In genomic region chr6:100880901-100881706, GRCh38 we compare ENCODE assay signal across 1 cellular context.
TF ChIP-seq lines count a peak whose summit lies in the region.

TSS of gene ASCC3 (minus strand) at chr6:100881329. CDS start at chr6:100867997, 13,332 bp downstream.

TF ChIP-seq in GM12878, 131 proteins besides CTCF, POLR2A, EP300 and RAD21 (continued from another document and continues in another):
- TF ChIP-seq USF2 (IDR thresholded peaks at IDR 0.05; ENCODE audit: borderline replicate concordance, low read depth, low read length) (no peak), ATF3 (IDR thresholded peaks at IDR 0.05; ENCODE audit: borderline replicate concordance, extremely low read depth, low read depth, low read length) (no peak), E4F1 (IDR thresholded peaks at IDR 0.05; ENCODE audit: borderline replicate concordance, partially characterized antibody) (no peak), HDAC6 (IDR thresholded peaks at IDR 0.05; ENCODE audit: unreplicated experiment) (peak; percentile 49), RBBP5 (conservative IDR thresholded peaks at IDR 0.05) (peak; percentile 99), RFX5 (IDR thresholded peaks at IDR 0.05; ENCODE audit: low read depth, low read length) (no peak), MEF2A (IDR thresholded peaks at IDR 0.05; ENCODE audit: insufficient read depth, low read depth, low read length) (no peak), MYC (IDR thresholded peaks at IDR 0.05; ENCODE audit: insufficient read depth, insufficient read length, insufficient replicate concordance, low read length, severe bottlenecking) (peak; percentile 77), NFXL1 (IDR thresholded peaks at IDR 0.05; ENCODE audit: borderline replicate concordance) (no peak), CBFB (IDR thresholded peaks at IDR 0.05; ENCODE audit: low read depth) (peak; percentile 55; the same call in 1 of the 2 replicates), RB1 (IDR thresholded peaks at IDR 0.05; ENCODE audit: borderline replicate concordance) (peak; percentile 92; the same call in 1 of the 2 replicates), SPI1 (IDR thresholded peaks at IDR 0.05; ENCODE audit: borderline replicate concordance, insufficient read depth, low read depth, low read length) (no peak), MTA2 (IDR thresholded peaks at IDR 0.05; ENCODE audit: low read depth) (peak; percentile 13; the same call in 1 of the 2 replicates), NRF1 (conservative IDR thresholded peaks at IDR 0.05; ENCODE audit: low read depth, low read length) (peak; percentile 42), TBL1XR1 (IDR thresholded peaks at IDR 0.05; ENCODE audit: low read depth, low read length) (peak; percentile 9; the same call in 1 of the 2 replicates), GABPA (IDR thresholded peaks at IDR 0.05; ENCODE audit: low read depth) (no peak), PAX8 (IDR thresholded peaks at IDR 0.05) (no peak), SREBF2 (IDR thresholded peaks at IDR 0.05; ENCODE audit: low read length) (no peak), PAX5 (IDR thresholded peaks at IDR 0.05; ENCODE audit: borderline replicate concordance, low read depth, low read length) (0 out of 2 replicates have a peak, but pooled peaks have one; percentile 8), MXI1 (IDR thresholded peaks at IDR 0.05; ENCODE audit: low read depth, low read length) (no peak; the same call in none of the 2 replicates), SKIL (IDR thresholded peaks at IDR 0.05; ENCODE audit: low read depth, poor library complexity, severe bottlenecking) (peak; percentile 10), SMAD1 (IDR thresholded peaks at IDR 0.05; ENCODE audit: low read depth, partially characterized antibody) (no peak), CREM (IDR thresholded peaks at IDR 0.05; ENCODE audit: low read depth) (peak; percentile 87), RUNX3 (IDR thresholded peaks at IDR 0.05; ENCODE audit: low read length) (0 out of 2 replicates have a peak, but pooled peaks have one; percentile 4), TCF7 (IDR thresholded peaks at IDR 0.05; ENCODE audit: borderline replicate concordance) (no peak), ZBTB4 (CRISPR knock-in tag; IDR thresholded peaks at IDR 0.05) (no peak), ZNF24 (IDR thresholded peaks at IDR 0.05) (no peak), BCL11A (IDR thresholded peaks at IDR 0.05; ENCODE audit: low read depth, low read length) (no peak), NKRF (conservative IDR thresholded peaks at IDR 0.05) (peak; percentile 91), SIX5 (IDR thresholded peaks at IDR 0.05; ENCODE audit: low read depth, low read length, severe bottlenecking) (peak; percentile 19), ZSCAN29 (IDR thresholded peaks at IDR 0.05) (no peak), TCF12 (IDR thresholded peaks at IDR 0.05; ENCODE audit: low read depth, low read length) (no peak), SMARCA5 (IDR thresholded peaks at IDR 0.05) (0 out of 2 replicates have a peak, but pooled peaks have one; percentile 38), TCF3 (IDR thresholded peaks at IDR 0.05; ENCODE audit: borderline replicate concordance, insufficient read depth, low read depth, low read length) (0 out of 2 replicates have a peak, but pooled peaks have one; percentile 49), ZNF622 (IDR thresholded peaks at IDR 0.05) (no peak), FOS (IDR thresholded peaks at IDR 0.05; ENCODE audit: borderline replicate concordance, extremely low read depth, insufficient read length) (no peak), KLF5 (IDR thresholded peaks at IDR 0.05; ENCODE audit: partially characterized antibody) (peak; percentile 87), DPF2 (IDR thresholded peaks at IDR 0.05) (peak; percentile 67)
- TF ChIP-seq, protein P1, sequence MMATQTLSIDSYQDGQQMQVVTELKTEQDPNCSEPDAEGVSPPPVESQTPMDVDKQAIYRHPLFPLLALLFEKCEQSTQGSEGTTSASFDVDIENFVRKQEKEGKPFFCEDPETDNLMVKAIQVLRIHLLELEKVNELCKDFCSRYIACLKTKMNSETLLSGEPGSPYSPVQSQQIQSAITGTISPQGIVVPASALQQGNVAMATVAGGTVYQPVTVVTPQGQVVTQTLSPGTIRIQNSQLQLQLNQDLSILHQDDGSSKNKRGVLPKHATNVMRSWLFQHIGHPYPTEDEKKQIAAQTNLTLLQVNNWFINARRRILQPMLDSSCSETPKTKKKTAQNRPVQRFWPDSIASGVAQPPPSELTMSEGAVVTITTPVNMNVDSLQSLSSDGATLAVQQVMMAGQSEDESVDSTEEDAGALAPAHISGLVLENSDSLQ (IDR thresholded peaks at IDR 0.05), result peak; percentile 77
- TF ChIP-seq, protein P2, sequence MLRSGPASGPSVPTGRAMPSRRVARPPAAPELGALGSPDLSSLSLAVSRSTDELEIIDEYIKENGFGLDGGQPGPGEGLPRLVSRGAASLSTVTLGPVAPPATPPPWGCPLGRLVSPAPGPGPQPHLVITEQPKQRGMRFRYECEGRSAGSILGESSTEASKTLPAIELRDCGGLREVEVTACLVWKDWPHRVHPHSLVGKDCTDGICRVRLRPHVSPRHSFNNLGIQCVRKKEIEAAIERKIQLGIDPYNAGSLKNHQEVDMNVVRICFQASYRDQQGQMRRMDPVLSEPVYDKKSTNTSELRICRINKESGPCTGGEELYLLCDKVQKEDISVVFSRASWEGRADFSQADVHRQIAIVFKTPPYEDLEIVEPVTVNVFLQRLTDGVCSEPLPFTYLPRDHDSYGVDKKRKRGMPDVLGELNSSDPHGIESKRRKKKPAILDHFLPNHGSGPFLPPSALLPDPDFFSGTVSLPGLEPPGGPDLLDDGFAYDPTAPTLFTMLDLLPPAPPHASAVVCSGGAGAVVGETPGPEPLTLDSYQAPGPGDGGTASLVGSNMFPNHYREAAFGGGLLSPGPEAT (IDR thresholded peaks at IDR 0.05; ENCODE audit: low read depth), result peak; percentile 69; the same call in 1 of the 2 replicates
- TF ChIP-seq, protein P3, sequence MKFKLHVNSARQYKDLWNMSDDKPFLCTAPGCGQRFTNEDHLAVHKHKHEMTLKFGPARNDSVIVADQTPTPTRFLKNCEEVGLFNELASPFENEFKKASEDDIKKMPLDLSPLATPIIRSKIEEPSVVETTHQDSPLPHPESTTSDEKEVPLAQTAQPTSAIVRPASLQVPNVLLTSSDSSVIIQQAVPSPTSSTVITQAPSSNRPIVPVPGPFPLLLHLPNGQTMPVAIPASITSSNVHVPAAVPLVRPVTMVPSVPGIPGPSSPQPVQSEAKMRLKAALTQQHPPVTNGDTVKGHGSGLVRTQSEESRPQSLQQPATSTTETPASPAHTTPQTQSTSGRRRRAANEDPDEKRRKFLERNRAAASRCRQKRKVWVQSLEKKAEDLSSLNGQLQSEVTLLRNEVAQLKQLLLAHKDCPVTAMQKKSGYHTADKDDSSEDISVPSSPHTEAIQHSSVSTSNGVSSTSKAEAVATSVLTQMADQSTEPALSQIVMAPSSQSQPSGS (IDR thresholded peaks at IDR 0.05; ENCODE audit: low read length), result no peak
- TF ChIP-seq, protein P4, sequence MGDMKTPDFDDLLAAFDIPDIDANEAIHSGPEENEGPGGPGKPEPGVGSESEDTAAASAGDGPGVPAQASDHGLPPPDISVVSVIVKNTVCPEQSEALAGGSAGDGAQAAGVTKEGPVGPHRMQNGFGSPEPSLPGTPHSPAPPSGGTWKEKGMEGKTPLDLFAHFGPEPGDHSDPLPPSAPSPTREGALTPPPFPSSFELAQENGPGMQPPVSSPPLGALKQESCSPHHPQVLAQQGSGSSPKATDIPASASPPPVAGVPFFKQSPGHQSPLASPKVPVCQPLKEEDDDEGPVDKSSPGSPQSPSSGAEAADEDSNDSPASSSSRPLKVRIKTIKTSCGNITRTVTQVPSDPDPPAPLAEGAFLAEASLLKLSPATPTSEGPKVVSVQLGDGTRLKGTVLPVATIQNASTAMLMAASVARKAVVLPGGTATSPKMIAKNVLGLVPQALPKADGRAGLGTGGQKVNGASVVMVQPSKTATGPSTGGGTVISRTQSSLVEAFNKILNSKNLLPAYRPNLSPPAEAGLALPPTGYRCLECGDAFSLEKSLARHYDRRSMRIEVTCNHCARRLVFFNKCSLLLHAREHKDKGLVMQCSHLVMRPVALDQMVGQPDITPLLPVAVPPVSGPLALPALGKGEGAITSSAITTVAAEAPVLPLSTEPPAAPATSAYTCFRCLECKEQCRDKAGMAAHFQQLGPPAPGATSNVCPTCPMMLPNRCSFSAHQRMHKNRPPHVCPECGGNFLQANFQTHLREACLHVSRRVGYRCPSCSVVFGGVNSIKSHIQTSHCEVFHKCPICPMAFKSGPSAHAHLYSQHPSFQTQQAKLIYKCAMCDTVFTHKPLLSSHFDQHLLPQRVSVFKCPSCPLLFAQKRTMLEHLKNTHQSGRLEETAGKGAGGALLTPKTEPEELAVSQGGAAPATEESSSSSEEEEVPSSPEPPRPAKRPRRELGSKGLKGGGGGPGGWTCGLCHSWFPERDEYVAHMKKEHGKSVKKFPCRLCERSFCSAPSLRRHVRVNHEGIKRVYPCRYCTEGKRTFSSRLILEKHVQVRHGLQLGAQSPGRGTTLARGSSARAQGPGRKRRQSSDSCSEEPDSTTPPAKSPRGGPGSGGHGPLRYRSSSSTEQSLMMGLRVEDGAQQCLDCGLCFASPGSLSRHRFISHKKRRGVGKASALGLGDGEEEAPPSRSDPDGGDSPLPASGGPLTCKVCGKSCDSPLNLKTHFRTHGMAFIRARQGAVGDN (IDR thresholded peaks at IDR 0.05), result peak; percentile 14
